ENCODE assay signal across 23 cellular contexts in the genomic region with DNA sequence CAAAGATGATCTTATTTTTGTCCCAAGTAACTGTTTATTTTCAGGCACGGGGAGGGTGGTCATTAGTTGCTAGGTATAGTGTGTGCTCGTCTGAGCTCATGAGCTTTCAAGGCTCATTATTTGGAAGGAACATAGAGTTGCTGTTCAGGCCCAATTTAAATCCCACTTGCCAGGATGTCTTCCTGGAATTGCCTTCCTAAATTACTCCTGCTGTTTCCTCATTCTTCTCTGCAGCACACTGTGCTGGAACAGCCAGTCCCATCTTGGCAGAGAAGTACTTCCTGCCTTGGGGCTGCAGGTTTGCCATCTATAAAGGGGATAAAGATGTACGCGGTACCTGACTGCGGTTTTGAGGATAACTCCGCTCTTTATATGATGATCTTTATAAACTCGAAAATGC. TPM values are rescaled to one million over a fixed set of nuclear protein-coding genes. Genes with fewer than 3 reads are reported as not detected.
DNase-seq lines count a peak whose midpoint lies in the region; ATAC-seq and TF ChIP-seq lines count a peak whose summit lies in the region.
"Had no signal": no experiment of that assay in that cellular context is flagged by ENCODE, and none has a peak within 500 bp of the region (broad histone marks: within the 10 kb centered on the region; RNA-seq: fewer than 3 reads in every experiment).

No MANE protein-coding gene starts in this region.

- H3K27ac ChIP-seq in testis = peak overlapping the region; percentile 50 to 67
- H3K27ac ChIP-seq: left ventricle myocardium inferior, SK-N-MC, WERI-Rb-1 had no signal

- H3K4me3 ChIP-seq in testis = no peak overlapping the region
- H3K4me3 ChIP-seq: left ventricle myocardium inferior, SK-N-MC, tibial nerve had no signal

- peaks cover 20% of the 10 kb centered on the region for H3K4me1 ChIP-seq in testis
- H3K4me1 ChIP-seq: left ventricle myocardium inferior had no signal

- H3K27me3 ChIP-seq in testis = no peaks in the 10 kb centered on the region
- H3K27me3 ChIP-seq: tibial nerve had no signal

- ATAC-seq in GM19035 (IDR thresholded peaks at IDR 0.05; ENCODE audit: unreplicated experiment) (no peak), GM18907 (IDR thresholded peaks at IDR 0.05; ENCODE audit: unreplicated experiment) (no peak)
- ATAC-seq: stimulated activated naive CD8-positive, alpha-beta T cell treated with anti-CD3 and anti-CD28 coated beads, Interleukin-15, Interleukin-2, amounts not matched to agents 100 U/mL and 50 U/mL, for 24 hours had no signal

- intact Hi-C loops in testis (cut with DNase I; ENCODE audit: low total_unique reads) = no loop called here

- peak; percentile 40 for DNase-seq in NCI-H2029 (lab: John Stamatoyannopoulos, UW)
- DNase-seq in NCI-H2029 treated with DMSO at 0.1 percent for 48 hours (lab: John Stamatoyannopoulos, UW) = no peak
- DNase-seq in cerebellum (ENCODE audit: low spot score) = peak; percentile 38
- peak; percentile 3 for DNase-seq in mesenteric fat pad (ENCODE audit: low spot score)
- DNase-seq in testis = peak; percentile 60
- no peak for DNase-seq in NCI-H2171 (lab: John Stamatoyannopoulos, UW)
- DNase-seq: 8988T; activated CD4-positive, alpha-beta T cell treated with anti-CD3 and anti-CD28 coated beads, Interleukin-2, amount 50 U/mL, for 1 hour; activated naive CD8-positive, alpha-beta T cell treated with anti-CD3 and anti-CD28 coated beads for 36 hours; DMS79; glutamatergic neuron; Karpas-422; left ventricle myocardium inferior; NCI-H1694 treated with DMSO at 0.1 percent for 48 hours; NCI-H446 treated with DMSO at 0.1 percent for 48 hours; stimulated activated CD4-positive, alpha-beta T cell treated with anti-CD3 and anti-CD28 coated beads, Interleukin-4, amount 100 ng/mL, for 1 hour; stimulated activated naive CD8-positive, alpha-beta T cell treated with anti-CD3 and anti-CD28 coated beads, Interleukin-15, Interleukin-2, amounts not matched to agents 100 U/mL and 50 U/mL, for 24 hours; T-helper 2 cell; WERI-Rb-1 had no signal

- TF ChIP-seq POLR2A in testis (IDR thresholded peaks at IDR 0.05) = no peak

- no peaks in the 10 kb centered on the region for H3K9me3 ChIP-seq in testis
- H3K9me3 ChIP-seq: left ventricle myocardium inferior, tibial nerve had no signal

- 48 to 53% methylated on average over 7 of the region's 7 CpGs for WGBS in testis, 2 donors

- no peaks in the 10 kb centered on the region for H3K36me3 ChIP-seq in testis (ENCODE audit: low read depth, missing control alignments)
- H3K36me3 ChIP-seq: left ventricle myocardium inferior, WERI-Rb-1 had no signal

- TF ChIP-seq CTCF in testis (IDR thresholded peaks at IDR 0.05) = no peak

RNA-seq across cellular contexts. Expression of gene GREB1, which starts 37.3 kb away (rescaled TPM):
- 34.0 TPM for total RNA-seq in cerebellum
- total RNA-seq in mesenteric fat pad = 3.8 TPM
- total RNA-seq in testis = 100 to 1,000 TPM in 1 of 2 donors, 10 to 100 TPM in 1; 91.0 to 136 TPM
- polyA plus RNA-seq in testis (ENCODE audit: insufficient read depth, low read depth, low replicate concordance) = 29.8 TPM

Comparison
In these comparisons a context has a peak if more than half of its experiments do, and no peak if none do; other contexts are left out.
1. DNase-seq: peak in NCI-H2029 (single experiment), cerebellum (single experiment), mesenteric fat pad (single experiment) and testis (single experiment); none in NCI-H2029 treated with DMSO at 0.1 percent for 48 hours (single experiment) and NCI-H2171 (single experiment).